ENCODE assay signal across 10 cellular contexts in genomic region chr3:170361711-170362110, GRCh38. TPM values are rescaled to one million over a fixed set of nuclear protein-coding genes. Genes with fewer than 3 reads are reported as not detected.
DNase-seq lines count a peak whose midpoint lies in the region; TF ChIP-seq lines count a peak whose summit lies in the region.
"Had no signal": no experiment of that assay in that cellular context is flagged by ENCODE, and none has a peak within 500 bp of the region (broad histone marks: within the 10 kb centered on the region; RNA-seq: fewer than 3 reads in every experiment).

No MANE protein-coding gene starts in this region.

- peak overlapping the region; percentile 83 for H3K4ac ChIP-seq in trophoblast cell (ENCODE audit: low read depth, low read length)

- no peak overlapping the region for H3K18ac ChIP-seq in trophoblast cell (ENCODE audit: low read length)

- peaks cover 20% of the 10 kb centered on the region; the same call in 1 of the 2 replicates for H3K4me1 ChIP-seq in ES-I3 (ENCODE audit: insufficient read depth, low read length)
- H3K4me1 ChIP-seq in trophoblast cell (ENCODE audit: control insufficient read depth in 1 of 2, insufficient read depth in 2 of 2, low read length in 2 of 2) = peaks cover 13 to 25% of the 10 kb centered on the region in 2 experiments

- TF ChIP-seq CTCF in fibroblast of villous mesenchyme (IDR thresholded peaks at IDR 0.05; ENCODE audit: insufficient read depth, low read depth, low read length) = no peak

- H3K79me1 ChIP-seq in trophoblast cell (ENCODE audit: low read length) = peaks cover 18% of the 10 kb centered on the region

- H4K91ac ChIP-seq in trophoblast cell (ENCODE audit: low read depth, low read length) = no peak overlapping the region

- H3K27me3 ChIP-seq in trophoblast cell (ENCODE audit: insufficient read depth, low read length) = no peaks in the 10 kb centered on the region

- H3K4me3 ChIP-seq in fibroblast of villous mesenchyme (ENCODE audit: low read depth, low read length) (peak overlapping the region; percentile 22), trophoblast cell (ENCODE audit: low read depth, low read length) (no peak overlapping the region)

- no peak overlapping the region for H2AK5ac ChIP-seq in trophoblast cell (ENCODE audit: low read length)

- no peak overlapping the region for H2AFZ ChIP-seq in trophoblast cell (ENCODE audit: insufficient read depth, low read length, poor library complexity)

- peak overlapping the region; percentile 47 for H3K4me2 ChIP-seq in trophoblast cell (ENCODE audit: low read length)
- H3K4me2 ChIP-seq: KMS-11 had no signal

- peak; percentile 46 for DNase-seq in OCI-M1 (lab: John Stamatoyannopoulos, UW)
- no peak for DNase-seq in fibroblast of villous mesenchyme (ENCODE audit: low read depth)
- DNase-seq in trophoblast cell = no peak
- DNase-seq in SHP77 (lab: John Stamatoyannopoulos, UW) = no peak
- no peak for DNase-seq in epidermal melanocyte (ENCODE audit: insufficient read length, low spot score)
- DNase-seq in kidney tubule cell (ENCODE audit: low spot score) = no peak
- DNase-seq in DMS53 treated with DMSO at 0.1 percent for 48 hours (lab: John Stamatoyannopoulos, UW; ENCODE audit: unreplicated experiment) = no peak
- DNase-seq: stimulated activated naive CD8-positive, alpha-beta T cell treated with anti-CD3 and anti-CD28 coated beads, Interleukin-15, amount 100 ng/mL, for 72 hours had no signal

- H3K36me3 ChIP-seq in ES-I3 (ENCODE audit: insufficient read depth, low read length) (peaks cover 15% of the 10 kb centered on the region; the same call in 1 of the 2 replicates), trophoblast cell (ENCODE audit: control insufficient read depth in 1 of 2, insufficient read depth in 2 of 2, low read length in 2 of 2) (peaks cover 28 to 29% of the 10 kb centered on the region in 2 experiments)

- H4K12ac ChIP-seq in trophoblast cell (ENCODE audit: low read depth, low read length) = no peak overlapping the region

- no peak overlapping the region for H3K23ac ChIP-seq in trophoblast cell (ENCODE audit: low read length)

- H3K9me3 ChIP-seq in ES-I3 (ENCODE audit: control insufficient read depth, insufficient read depth, low read length) (no peaks in the 10 kb centered on the region), trophoblast cell (ENCODE audit: insufficient read depth, low read depth, low read length) (no peaks in the 10 kb centered on the region)

- H4K8ac ChIP-seq in trophoblast cell (ENCODE audit: low read depth, low read length) = no peak overlapping the region

- no CpG with 5 or more reads among the region's 6 CpGs for WGBS in trophoblast cell (ENCODE audit: extremely low coverage, insufficient coverage, insufficient read length)

- H2BK5ac ChIP-seq in trophoblast cell (ENCODE audit: low read depth, low read length, poor library complexity) = no peak overlapping the region

- no peak overlapping the region for H3K14ac ChIP-seq in trophoblast cell (ENCODE audit: low read length)

- no peak overlapping the region for H2BK12ac ChIP-seq in trophoblast cell (ENCODE audit: low read length)

- no peak overlapping the region for H2BK120ac ChIP-seq in trophoblast cell (ENCODE audit: insufficient read depth, low read length, poor library complexity)

- no peak overlapping the region for H3K27ac ChIP-seq in trophoblast cell (ENCODE audit: low read depth, low read length)
- H3K27ac ChIP-seq: KMS-11 had no signal

- H3K9ac ChIP-seq in ES-I3 (ENCODE audit: low read depth, low read length) (peak overlapping the region; percentile 21; the same call in 1 of the 2 replicates), trophoblast cell (ENCODE audit: low read length) (no peak overlapping the region)
- H3K9ac ChIP-seq: KMS-11 had no signal

- peaks cover 31% of the 10 kb centered on the region for H3K79me2 ChIP-seq in trophoblast cell (ENCODE audit: control insufficient read depth, insufficient read depth, low read length, poor library complexity)

RNA-seq across cellular contexts. Expression of gene SKIL, which starts 4.2 kb away (rescaled TPM):
- 95.9 and 96.3 TPM in 2 replicates for total RNA-seq in fibroblast of villous mesenchyme
- 90.2 and 92.2 TPM in 2 replicates for polyA plus RNA-seq in trophoblast cell (2013)

RNA-seq across cellular contexts. Expression of gene CLDN11, which starts 57.0 kb away (rescaled TPM):
- 276 and 411 TPM in 2 replicates for total RNA-seq in fibroblast of villous mesenchyme
- 0.27 and 0.35 TPM in 2 replicates for polyA plus RNA-seq in trophoblast cell (2013)
